ENCODE assay signal across 8 cellular contexts in the genomic region with DNA sequence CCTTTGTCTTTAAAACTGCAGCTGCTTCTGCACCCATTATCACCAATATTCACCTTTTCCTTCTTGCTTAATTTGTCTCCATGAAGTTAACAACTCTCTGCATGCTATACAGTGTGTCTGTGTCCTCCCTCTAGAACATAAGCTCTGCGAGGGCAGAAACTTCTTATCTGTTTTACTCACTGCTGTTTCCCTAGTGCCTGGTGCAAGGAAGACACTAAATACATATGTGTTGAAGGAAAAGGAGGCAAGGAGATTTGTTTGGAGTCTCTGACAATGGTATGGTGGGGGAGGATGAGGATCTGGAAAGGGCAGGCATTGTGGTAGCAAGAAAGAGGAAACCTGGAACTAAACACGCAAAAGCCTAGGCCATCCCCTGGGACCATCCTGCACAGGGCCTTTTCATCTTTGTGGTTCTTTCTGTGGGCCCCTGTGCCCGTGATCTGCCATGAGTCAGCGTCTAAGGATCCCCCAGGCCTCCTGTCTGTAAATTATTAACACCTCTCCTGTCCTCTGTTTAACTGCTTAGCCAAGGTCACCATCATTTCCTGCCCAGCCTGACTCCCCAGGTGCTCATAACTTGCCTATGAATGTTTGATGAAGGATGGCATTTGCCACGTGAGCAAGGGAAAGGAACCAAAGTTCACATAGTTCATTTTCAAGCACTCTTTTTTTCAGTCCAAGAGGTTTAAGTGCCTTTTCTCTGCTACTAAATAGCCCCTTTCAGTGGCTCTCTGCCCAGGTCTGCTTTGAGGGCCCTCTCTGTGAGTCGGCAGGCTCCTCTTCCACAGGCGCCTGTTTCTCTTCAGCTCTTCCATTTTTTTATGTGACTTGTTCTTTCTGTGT.
A peak's percentile ranks its signal among the peaks of the same experiment; 100 is the strongest.
DNase-seq lines count a peak whose midpoint lies in the region; ATAC-seq, FAIRE-seq and TF ChIP-seq lines count a peak whose summit lies in the region.

No MANE protein-coding gene starts in this region.

- H3K9me2 ChIP-seq in MM.1S (replicated peaks; ENCODE audit: insufficient read depth, low read length): no peaks in the 10 kb centered on the region

- CTCF ChIA-PET in GM10248 (lab: Yijun Ruan, JAX): interaction anchor here (1.6 kb wide), 1 partner anchor 12 kb away, joined by 3 read pairs; no protein-coding TSS in a partner anchor

- no peak for TF ChIP-seq CTCF in GM10248 (IDR thresholded peaks at IDR 0.05; ENCODE audit: control extremely low read depth, extremely low read depth, low read depth, missing control alignments)
- no peak for TF ChIP-seq CTCF in kidney epithelial cell (IDR thresholded peaks at IDR 0.05; ENCODE audit: insufficient read depth, low read length, poor library complexity, severe bottlenecking)
- no peak for TF ChIP-seq CTCF in MM.1S (IDR thresholded peaks at IDR 0.05; ENCODE audit: low read length)

- H3K79me2 ChIP-seq in MM.1S (ENCODE audit: low read length): no peaks in the 10 kb centered on the region

- no peaks in the 10 kb centered on the region for H3F3A ChIP-seq in MM.1S (ENCODE audit: insufficient read depth, low read length)

- H2AFZ ChIP-seq in MM.1S (ENCODE audit: low read length): no peak overlapping the region

- no peak overlapping the region for H3K9ac ChIP-seq in MM.1S (ENCODE audit: low read length)

- H3K27ac ChIP-seq in MM.1S (ENCODE audit: low read length): no peak overlapping the region

- H3K36me3 ChIP-seq in kidney epithelial cell (ENCODE audit: control insufficient read depth, insufficient read depth, low read length): no peaks in the 10 kb centered on the region
- no peaks in the 10 kb centered on the region for H3K36me3 ChIP-seq in MM.1S (replicated peaks; ENCODE audit: insufficient read depth, low read length)

- POLR2A ChIA-PET in GM10248 (lab: Yijun Ruan, JAX): no interaction called here

- FAIRE-seq in frontal cortex (lab: Jason Lieb, UNC): no peak

- no peak overlapping the region for H3K4me2 ChIP-seq in MM.1S (ENCODE audit: low read depth, low read length)

- no peaks in the 10 kb centered on the region for H3K27me3 ChIP-seq in kidney epithelial cell (ENCODE audit: control insufficient read depth, insufficient read depth, low read length)
- no peaks in the 10 kb centered on the region for H3K27me3 ChIP-seq in MM.1S (replicated peaks; ENCODE audit: insufficient read depth, low read length)

- no peaks in the 10 kb centered on the region for H4K20me1 ChIP-seq in MM.1S (ENCODE audit: insufficient read depth, low read length)

- ATAC-seq in HG02571 (IDR thresholded peaks at IDR 0.05; ENCODE audit: unreplicated experiment) (peak; percentile 76), GM18519 (IDR thresholded peaks at IDR 0.05; ENCODE audit: low FRiP score, unreplicated experiment) (no peak)

- H3K9me3 ChIP-seq in MM.1S (replicated peaks; ENCODE audit: insufficient read depth, low read length): no peaks in the 10 kb centered on the region

- H3K4me3 ChIP-seq in kidney epithelial cell (ENCODE audit: low read depth, low read length) (no peak overlapping the region), MM.1S (ENCODE audit: low read length) (no peak overlapping the region)

- DNase-seq in GM10248 (ENCODE audit: extremely low spot score) (peak; percentile 34), NCI-H2029 treated with DMSO at 0.1 percent for 48 hours (lab: John Stamatoyannopoulos, UW) (peak; percentile 85), kidney epithelial cell (ENCODE audit: low read depth) (peak; percentile 96), SIG-M5 treated with dmso at 0.1 percent for 504 hours (lab: John Stamatoyannopoulos, UW; ENCODE audit: unreplicated experiment) (no peak), MM.1S (no peak), frontal cortex (ENCODE audit: low spot score in 2 of 2) (no peak)

- H3K4me1 ChIP-seq in MM.1S (ENCODE audit: low read length): no peaks in the 10 kb centered on the region

Comparison
In these comparisons a context has a peak if more than half of its experiments do, and no peak if none do; other contexts are left out.
1. DNase-seq: peak in GM10248 (single experiment), NCI-H2029 treated with DMSO at 0.1 percent for 48 hours (single experiment) and kidney epithelial cell (single experiment); none in SIG-M5 treated with dmso at 0.1 percent for 504 hours (single experiment), MM.1S (single experiment) and frontal cortex (0 of 2).